9 cellular contexts compared by ENCODE assay signal in genomic region chr21:42460391-42461184, GRCh38. TPM values are rescaled to one million over a fixed set of nuclear protein-coding genes. Genes with fewer than 3 reads are reported as not detected.
DNase-seq lines count a peak whose midpoint lies in the region; ATAC-seq and TF ChIP-seq lines count a peak whose summit lies in the region.
"Had no signal": no experiment of that assay in that cellular context is flagged by ENCODE, and none has a peak within 500 bp of the region (broad histone marks: within the 10 kb centered on the region; RNA-seq: fewer than 3 reads in every experiment).

No MANE protein-coding gene starts in this region.

- H4K20me1 ChIP-seq in smooth muscle cell (ENCODE audit: low read depth), result no peaks in the 10 kb centered on the region

- WGBS in smooth muscle cell (ENCODE audit: low lambda C conversion rate), result 87% methylated on average over 14 of the region's 14 CpGs

- no peak overlapping the region for H3K4me3 Mint-ChIP-seq in activated CD4-positive, alpha-beta memory T cell treated with anti-CD3 and anti-CD28 coated beads for 36 hours
- H3K4me3 Mint-ChIP-seq in activated CD4-positive, alpha-beta memory T cell treated with anti-CD3 and anti-CD28 coated beads, Interleukin-2, amount 10 ng/mL, durations not matched to agents 7 days and 5 days, result no peak overlapping the region
- H3K4me3 Mint-ChIP-seq in mesothelial cell of epicardium, result no peak overlapping the region

- H3K27ac ChIP-seq in duodenal mucosa (ENCODE audit: low read depth, low read length) (peak overlapping the region; percentile 61), smooth muscle cell (ENCODE audit: low read depth) (no peak overlapping the region)

- H3K4me1 ChIP-seq in duodenal mucosa (ENCODE audit: control insufficient read depth in 1 of 2, insufficient read depth in 2 of 2, low read length in 2 of 2) (peaks cover 71 to 76% of the 10 kb centered on the region in 2 donors), smooth muscle cell (ENCODE audit: low read depth) (peaks cover 8% of the 10 kb centered on the region)

- H3K27me3 Mint-ChIP-seq in activated CD4-positive, alpha-beta memory T cell treated with anti-CD3 and anti-CD28 coated beads for 36 hours, result no peaks in the 10 kb centered on the region
- no peaks in the 10 kb centered on the region for H3K27me3 Mint-ChIP-seq in activated CD4-positive, alpha-beta memory T cell treated with anti-CD3 and anti-CD28 coated beads, Interleukin-2, amount 10 ng/mL, durations not matched to agents 7 days and 5 days
- no peaks in the 10 kb centered on the region for H3K27me3 Mint-ChIP-seq in mesothelial cell of epicardium (ENCODE audit: low read depth)

- no peak for TF ChIP-seq CTCF in mesothelial cell of epicardium (IDR thresholded peaks at IDR 0.05; ENCODE audit: unreplicated experiment)
- TF ChIP-seq CTCF in smooth muscle cell (IDR thresholded peaks at IDR 0.05; ENCODE audit: borderline replicate concordance, insufficient read depth, poor library complexity, severe bottlenecking), result no peak

- intact Hi-C loops in activated CD4-positive, alpha-beta memory T cell treated with anti-CD3 and anti-CD28 coated beads for 36 hours (cut with micrococcal nuclease), result loop anchor here (10.0 kb wide), 2 partner anchors 154 to 334 kb away; no protein-coding TSS in a partner anchor

- no peak overlapping the region for H2AFZ ChIP-seq in smooth muscle cell (ENCODE audit: low read depth)

- H3K4me3 ChIP-seq in duodenal mucosa (ENCODE audit: low read depth in 1 of 2, low read length in 2 of 2), result peak overlapping the region; percentile 19 to 36
- no peak overlapping the region for H3K4me3 ChIP-seq in smooth muscle cell

- H3K9ac ChIP-seq in duodenal mucosa (ENCODE audit: low read depth in 1 of 2, low read length in 2 of 2), result peak overlapping the region; percentile 1 to 30
- no peak overlapping the region for H3K9ac ChIP-seq in smooth muscle cell (ENCODE audit: low read depth)

- ATAC-seq in HG03103 (IDR thresholded peaks at IDR 0.05; ENCODE audit: low read depth, unreplicated experiment), result peak; percentile 55

- H3F3A ChIP-seq in smooth muscle cell (ENCODE audit: low read depth), result peaks cover 13% of the 10 kb centered on the region

- H3K9me3 ChIP-seq in duodenal mucosa (ENCODE audit: control insufficient read depth in 1 of 2, low read length in 2 of 2), result no peaks in the 10 kb centered on the region
- H3K9me3 ChIP-seq in smooth muscle cell (replicated peaks; ENCODE audit: low read depth), result no peaks in the 10 kb centered on the region

- CTCF ChIA-PET in activated CD4-positive, alpha-beta memory T cell treated with anti-CD3 and anti-CD28 coated beads for 36 hours (lab: Charles Lee), result interaction anchor here (0.7 kb wide), 1 partner anchor 38 kb away, joined by 3 read pairs; no protein-coding TSS in a partner anchor
- CTCF ChIA-PET in activated CD4-positive, alpha-beta memory T cell treated with anti-CD3 and anti-CD28 coated beads, Interleukin-2, amount 10 ng/mL, durations not matched to agents 7 days and 5 days (lab: Charles Lee), result no interaction called here

- no peaks in the 10 kb centered on the region for H3K9me3 Mint-ChIP-seq in activated CD4-positive, alpha-beta memory T cell treated with anti-CD3 and anti-CD28 coated beads for 36 hours
- no peaks in the 10 kb centered on the region for H3K9me3 Mint-ChIP-seq in activated CD4-positive, alpha-beta memory T cell treated with anti-CD3 and anti-CD28 coated beads, Interleukin-2, amount 10 ng/mL, durations not matched to agents 7 days and 5 days
- H3K9me3 Mint-ChIP-seq in mesothelial cell of epicardium, result no peaks in the 10 kb centered on the region

- peak; percentile 62 for DNase-seq in activated CD4-positive, alpha-beta memory T cell treated with anti-CD3 and anti-CD28 coated beads for 36 hours
- DNase-seq in activated CD4-positive, alpha-beta memory T cell treated with anti-CD3 and anti-CD28 coated beads, Interleukin-2, amount 10 ng/mL, durations not matched to agents 7 days and 5 days, result no peak
- DNase-seq in NCI-H526 treated with DMSO at 0.1 percent for 48 hours (lab: John Stamatoyannopoulos, UW) (peak; percentile 93), mesothelial cell of epicardium (ENCODE audit: low spot score in 2 of 2, unreplicated experiment in 2 of 2) (no peak), H4 (ENCODE audit: low spot score) (no peak), smooth muscle cell (lab: John Stamatoyannopoulos, UW; ENCODE audit: unreplicated experiment) (no peak)

- H3K79me2 ChIP-seq in smooth muscle cell (ENCODE audit: low read depth), result no peaks in the 10 kb centered on the region

- H3K4me1 Mint-ChIP-seq in activated CD4-positive, alpha-beta memory T cell treated with anti-CD3 and anti-CD28 coated beads for 36 hours (ENCODE audit: low read depth), result peaks cover 60% of the 10 kb centered on the region
- peaks cover 61% of the 10 kb centered on the region for H3K4me1 Mint-ChIP-seq in activated CD4-positive, alpha-beta memory T cell treated with anti-CD3 and anti-CD28 coated beads, Interleukin-2, amount 10 ng/mL, durations not matched to agents 7 days and 5 days
- no peaks in the 10 kb centered on the region for H3K4me1 Mint-ChIP-seq in mesothelial cell of epicardium

- H3K27me3 ChIP-seq in duodenal mucosa (ENCODE audit: control insufficient read depth in 1 of 2, insufficient read depth in 2 of 2, low read length in 2 of 2) (no peaks in the 10 kb centered on the region), smooth muscle cell (ENCODE audit: low read depth) (no peaks in the 10 kb centered on the region)

- POLR2A ChIA-PET in activated CD4-positive, alpha-beta memory T cell treated with anti-CD3 and anti-CD28 coated beads for 36 hours (lab: Charles Lee), result no interaction called here
- POLR2A ChIA-PET in activated CD4-positive, alpha-beta memory T cell treated with anti-CD3 and anti-CD28 coated beads, Interleukin-2, amount 10 ng/mL, durations not matched to agents 7 days and 5 days (lab: Charles Lee), result no interaction called here

- no peak overlapping the region for H3K4me2 ChIP-seq in smooth muscle cell

- peak overlapping the region; percentile 63 for H3K27ac Mint-ChIP-seq in activated CD4-positive, alpha-beta memory T cell treated with anti-CD3 and anti-CD28 coated beads for 36 hours
- H3K27ac Mint-ChIP-seq in activated CD4-positive, alpha-beta memory T cell treated with anti-CD3 and anti-CD28 coated beads, Interleukin-2, amount 10 ng/mL, durations not matched to agents 7 days and 5 days, result no peak overlapping the region
- no peak overlapping the region for H3K27ac Mint-ChIP-seq in mesothelial cell of epicardium

- H3K36me3 Mint-ChIP-seq in activated CD4-positive, alpha-beta memory T cell treated with anti-CD3 and anti-CD28 coated beads for 36 hours, result no peaks in the 10 kb centered on the region
- no peaks in the 10 kb centered on the region for H3K36me3 Mint-ChIP-seq in activated CD4-positive, alpha-beta memory T cell treated with anti-CD3 and anti-CD28 coated beads, Interleukin-2, amount 10 ng/mL, durations not matched to agents 7 days and 5 days (ENCODE audit: low read depth)
- H3K36me3 Mint-ChIP-seq in mesothelial cell of epicardium, result no peaks in the 10 kb centered on the region

- H3K36me3 ChIP-seq in duodenal mucosa (ENCODE audit: control insufficient read depth in 1 of 2, insufficient read depth in 2 of 2, low read length in 2 of 2) (no peaks in the 10 kb centered on the region), smooth muscle cell (ENCODE audit: low read depth) (no peaks in the 10 kb centered on the region)

RNA-seq across cellular contexts. Expression of gene RSPH1, which starts 35.4 kb away (rescaled TPM):
- total RNA-seq in activated CD4-positive, alpha-beta memory T cell treated with anti-CD3 and anti-CD28 coated beads for 36 hours, result under 1 TPM; 0.38 to 0.53 TPM
- not detected for total RNA-seq in activated CD4-positive, alpha-beta memory T cell treated with anti-CD3 and anti-CD28 coated beads, Interleukin-2, amount 10 ng/mL, durations not matched to agents 7 days and 5 days
- 0.23 to 0.42 TPM (median 0.40 TPM) in 3 replicates for total RNA-seq in mesothelial cell of epicardium
- total RNA-seq in H4 (2014; rRNA removed; shearing (Covaris generic)), result not detected in 2 replicates
- total RNA-seq in smooth muscle cell, result 0.13 TPM in 1 of 2 replicates, not detected in the other
- polyA plus RNA-seq in smooth muscle cell, result 0.16 TPM in 1 of 2 replicates, not detected in the other
- total RNA-seq: fibroblast of villous mesenchyme had no signal

RNA-seq across cellular contexts. Expression of gene SLC37A1, which starts 53.1 kb away (rescaled TPM):
- total RNA-seq in activated CD4-positive, alpha-beta memory T cell treated with anti-CD3 and anti-CD28 coated beads for 36 hours, result 10 to 100 TPM; 21.1 to 21.2 TPM
- total RNA-seq in activated CD4-positive, alpha-beta memory T cell treated with anti-CD3 and anti-CD28 coated beads, Interleukin-2, amount 10 ng/mL, durations not matched to agents 7 days and 5 days, result 10 to 100 TPM; 12.7 to 13.3 TPM
- 13.0 to 15.9 TPM (median 14.8 TPM) in 3 replicates for total RNA-seq in mesothelial cell of epicardium
- 6.7 and 9.2 TPM in 2 replicates for total RNA-seq in H4 (2014; rRNA removed; shearing (Covaris generic))
- 18.0 and 19.4 TPM in 2 replicates for total RNA-seq in smooth muscle cell
- 14.6 and 15.0 TPM in 2 replicates for polyA plus RNA-seq in smooth muscle cell

RNA-seq across cellular contexts. Expression of gene UBASH3A, which starts 56.9 kb away (rescaled TPM):
- total RNA-seq in activated CD4-positive, alpha-beta memory T cell treated with anti-CD3 and anti-CD28 coated beads for 36 hours, result 10 to 100 TPM; 27.2 to 29.4 TPM
- total RNA-seq in activated CD4-positive, alpha-beta memory T cell treated with anti-CD3 and anti-CD28 coated beads, Interleukin-2, amount 10 ng/mL, durations not matched to agents 7 days and 5 days, result 10 to 100 TPM; 67.8 to 70.6 TPM
- total RNA-seq in mesothelial cell of epicardium (not detected in 3 replicates), smooth muscle cell (not detected in 2 replicates)
- not detected in 2 replicates for total RNA-seq in H4 (2014; rRNA removed; shearing (Covaris generic))
- polyA plus RNA-seq in smooth muscle cell, result 0.22 TPM in 1 of 2 replicates, not detected in the other
- total RNA-seq: fibroblast of villous mesenchyme had no signal

Comparison
In these comparisons a context has a peak if more than half of its experiments do, and no peak if none do; other contexts are left out.
1. DNase-seq: peak in activated CD4-positive, alpha-beta memory T cell treated with anti-CD3 and anti-CD28 coated beads for 36 hours (single experiment) and NCI-H526 treated with DMSO at 0.1 percent for 48 hours (single experiment); none in activated CD4-positive, alpha-beta memory T cell treated with anti-CD3 and anti-CD28 coated beads, Interleukin-2, amount 10 ng/mL, durations not matched to agents 7 days and 5 days (single experiment), mesothelial cell of epicardium (0 of 2), H4 (single experiment) and smooth muscle cell (single experiment).
2. RNA of gene UBASH3A, which starts 56.9 kb away (total RNA-seq): 67.8 to 70.6 TPM in activated CD4-positive, alpha-beta memory T cell treated with anti-CD3 and anti-CD28 coated beads, Interleukin-2, amount 10 ng/mL, durations not matched to agents 7 days and 5 days and 27.2 to 29.4 TPM in activated CD4-positive, alpha-beta memory T cell treated with anti-CD3 and anti-CD28 coated beads for 36 hours; not detected in mesothelial cell of epicardium, not detected in H4 and not detected in smooth muscle cell; every median in the first group is over 10 times any median in the second.